ENCODE assay signal across 8 cellular contexts in the genomic region with DNA sequence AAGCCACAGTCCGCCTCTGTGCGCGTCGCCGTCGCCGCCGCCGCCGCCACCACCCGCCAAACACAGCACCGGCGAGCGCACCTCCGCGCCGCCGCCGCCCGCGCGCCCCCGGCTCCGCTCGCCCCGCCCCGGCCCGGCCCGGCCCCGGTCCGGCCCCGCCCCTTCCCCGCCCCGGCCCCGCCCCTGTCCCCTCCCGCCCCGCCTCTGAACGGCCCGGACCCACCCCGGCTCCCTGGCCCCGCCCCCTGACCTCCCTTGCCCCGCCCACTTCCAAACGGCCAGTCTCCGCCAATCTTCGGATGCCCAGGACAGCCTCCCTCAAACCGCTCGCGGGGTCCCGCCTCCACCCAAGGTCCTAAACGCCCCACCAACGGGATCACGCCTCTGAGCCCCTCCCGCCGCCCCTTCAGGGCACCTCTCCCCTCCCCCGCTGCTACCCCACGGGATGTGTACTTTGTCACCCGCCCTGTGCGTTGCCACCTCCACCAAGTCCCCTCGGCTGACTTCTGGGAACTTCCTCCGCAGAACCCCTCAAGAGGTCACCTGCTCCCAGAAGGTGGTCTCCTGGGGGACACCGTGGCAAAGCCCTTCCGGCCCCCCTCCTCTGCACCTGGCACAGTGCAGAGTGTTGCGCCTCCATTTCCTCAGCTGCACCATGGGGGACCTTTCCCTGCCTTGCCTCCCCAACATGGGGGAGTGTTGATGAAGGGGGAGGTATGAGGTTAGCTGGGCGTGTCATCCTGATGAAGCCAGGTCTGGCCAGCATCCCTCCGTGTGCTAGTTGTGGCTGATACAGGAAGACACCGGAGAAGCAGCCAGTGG. TPM values are rescaled to one million over a fixed set of nuclear protein-coding genes. Genes with fewer than 3 reads are reported as not detected.
A peak's percentile ranks its signal among the peaks of the same experiment; 100 is the strongest.
DNase-seq lines count a peak whose midpoint lies in the region; ATAC-seq and TF ChIP-seq lines count a peak whose summit lies in the region.

A gene (minus strand): TSS at position 85 of the 822 bp plus-strand sequence. CDS start 191 bp downstream, outside the sequence.

- no peaks in the 10 kb centered on the region for H3K9me3 Mint-ChIP-seq in activated CD4-positive, alpha-beta T cell treated with anti-CD3 and anti-CD28 coated beads, Interleukin-2, amount 10 ng/mL, durations not matched to agents 7 days and 5 days

- H3K4me2 ChIP-seq in BLaER1, result peak within 1 kb of the TSS; percentile 96

- peak; percentile 26 for DNase-seq in NCI-H2196 treated with DMSO at 0.1 percent for 48 hours (lab: John Stamatoyannopoulos, UW; ENCODE audit: unreplicated experiment)
- peak; percentile 79 for DNase-seq in activated CD4-positive, alpha-beta T cell treated with anti-CD3 and anti-CD28 coated beads, Interleukin-2, amount 10 ng/mL, durations not matched to agents 7 days and 5 days
- peak; percentile 91 for DNase-seq in colonic mucosa
- DNase-seq in left colon, result peak; percentile 87 to 88
- DNase-seq in stimulated activated CD4-positive, alpha-beta T cell treated with anti-CD3 and anti-CD28 coated beads, Interleukin-1b, Interleukin-23, amount 100 ng/mL, for 24 hours (ENCODE audit: low read depth in 4 of 4, low spot score in 1 of 4), result peak; percentile 62 to 74 (median 68)

- H3K9me3 ChIP-seq in BLaER1, result no peaks in the 10 kb centered on the region
- H3K9me3 ChIP-seq in colonic mucosa, result no peaks in the 10 kb centered on the region

- no peaks in the 10 kb centered on the region for H3K27me3 Mint-ChIP-seq in activated CD4-positive, alpha-beta T cell treated with anti-CD3 and anti-CD28 coated beads, Interleukin-2, amount 10 ng/mL, durations not matched to agents 7 days and 5 days

- H3K4me1 ChIP-seq in BLaER1, result peaks cover 58% of the 10 kb centered on the region
- peaks cover 4% of the 10 kb centered on the region for H3K4me1 ChIP-seq in colonic mucosa

- ATAC-seq in GM21576 (IDR thresholded peaks at IDR 0.05; ENCODE audit: unreplicated experiment), result peak; percentile 37
- ATAC-seq in left colon, result peak; percentile 61
- ATAC-seq in GM18861 (IDR thresholded peaks at IDR 0.05; ENCODE audit: unreplicated experiment), result no peak

- H3K27ac Mint-ChIP-seq in activated CD4-positive, alpha-beta T cell treated with anti-CD3 and anti-CD28 coated beads, Interleukin-2, amount 10 ng/mL, durations not matched to agents 7 days and 5 days, result peak within 1 kb of the TSS; percentile 84

- peak within 1 kb of the TSS; percentile 89 for H3K4me3 ChIP-seq in BLaER1
- peak within 1 kb of the TSS; percentile 61 for H3K4me3 ChIP-seq in colonic mucosa

- intact Hi-C loops in colonic mucosa (cut with DNase I), result no loop called here
- intact Hi-C loops in left colon (cut with DNase I, micrococcal nuclease), result no loop called here

- peaks cover 27% of the 10 kb centered on the region for H3K4me1 Mint-ChIP-seq in activated CD4-positive, alpha-beta T cell treated with anti-CD3 and anti-CD28 coated beads, Interleukin-2, amount 10 ng/mL, durations not matched to agents 7 days and 5 days

- no peaks in the 10 kb centered on the region for H3K36me3 Mint-ChIP-seq in activated CD4-positive, alpha-beta T cell treated with anti-CD3 and anti-CD28 coated beads, Interleukin-2, amount 10 ng/mL, durations not matched to agents 7 days and 5 days (ENCODE audit: low read depth)

- H3K9ac ChIP-seq in BLaER1 (peak within 1 kb of the TSS; percentile 86), colonic mucosa (ENCODE audit: low read depth in 2 of 2, low read length in 2 of 2) (peak within 1 kb of the TSS; percentile 81 to 84)

- CTCF ChIA-PET in activated CD4-positive, alpha-beta T cell treated with anti-CD3 and anti-CD28 coated beads, Interleukin-2, amount 10 ng/mL, durations not matched to agents 7 days and 5 days (lab: Charles Lee), result no interaction called here

- peaks cover 44% of the 10 kb centered on the region for H4K20me1 ChIP-seq in BLaER1

- H3K27ac ChIP-seq in BLaER1 (peak within 1 kb of the TSS; percentile 80), colonic mucosa (no peak within 1 kb of the TSS)

- H3K36me3 ChIP-seq in BLaER1, result peaks cover 20% of the 10 kb centered on the region
- H3K36me3 ChIP-seq in colonic mucosa, result no peaks in the 10 kb centered on the region

- H3K4me3 Mint-ChIP-seq in activated CD4-positive, alpha-beta T cell treated with anti-CD3 and anti-CD28 coated beads, Interleukin-2, amount 10 ng/mL, durations not matched to agents 7 days and 5 days, result peak within 1 kb of the TSS; percentile 89

- POLR2A ChIA-PET in activated CD4-positive, alpha-beta T cell treated with anti-CD3 and anti-CD28 coated beads, Interleukin-2, amount 10 ng/mL, durations not matched to agents 7 days and 5 days (lab: Charles Lee), result no interaction called here

- TF ChIP-seq CTCF in colonic mucosa (IDR thresholded peaks at IDR 0.05), result no peak

- no peaks in the 10 kb centered on the region for H3K27me3 ChIP-seq in BLaER1
- no peaks in the 10 kb centered on the region for H3K27me3 ChIP-seq in colonic mucosa

RNA-seq across cellular contexts. Expression of the gene that starts here (rescaled TPM):
- 10 to 100 TPM; 13.3 to 17.8 TPM for total RNA-seq in activated CD4-positive, alpha-beta T cell treated with anti-CD3 and anti-CD28 coated beads, Interleukin-2, amount 10 ng/mL, durations not matched to agents 7 days and 5 days
- total RNA-seq in colonic mucosa (10 to 100 TPM; 38.5 to 44.8 TPM), left colon (10 to 100 TPM; 36.0 to 52.2 TPM)

Comparison
In these comparisons a context has a peak if more than half of its experiments do, and no peak if none do; other contexts are left out.
1. DNase-seq: peak in every context shown above with its lines; median percentile 91 in colonic mucosa; 88 in left colon; 79 in activated CD4-positive, alpha-beta T cell treated with anti-CD3 and anti-CD28 coated beads, Interleukin-2, amount 10 ng/mL, durations not matched to agents 7 days and 5 days; 68 in stimulated activated CD4-positive, alpha-beta T cell treated with anti-CD3 and anti-CD28 coated beads, Interleukin-1b, Interleukin-23, amount 100 ng/mL, for 24 hours; 26 in NCI-H2196 treated with DMSO at 0.1 percent for 48 hours.